16 cellular contexts compared by ENCODE assay signal in genomic region chr15:94749848-94750617, GRCh38.
DNase-seq lines count a peak whose midpoint lies in the region; ATAC-seq and TF ChIP-seq lines count a peak whose summit lies in the region.
"Had no signal": no experiment of that assay in that cellular context is flagged by ENCODE, and none has a peak within 500 bp of the region (broad histone marks: within the 10 kb centered on the region; RNA-seq: fewer than 3 reads in every experiment).

No MANE protein-coding gene starts in this region.

- no peaks in the 10 kb centered on the region for H3K9me3 ChIP-seq in heart right ventricle
- H3K9me3 ChIP-seq in left ventricle myocardium inferior (replicated peaks), result no peaks in the 10 kb centered on the region
- no peaks in the 10 kb centered on the region for H3K9me3 ChIP-seq in fibroblast of lung (ENCODE audit: control insufficient read depth, insufficient read depth, low read depth, low read length)
- H3K9me3 ChIP-seq in upper lobe of right lung, result no peaks in the 10 kb centered on the region

- H3K4me2 ChIP-seq in fibroblast of lung (ENCODE audit: extremely low read depth, insufficient read depth, low read length), result no peak overlapping the region

- ATAC-seq in heart right ventricle, result peak in 6 of 8 donors; percentile 67 to 92 (median 73)
- peak; percentile 96 for ATAC-seq in HG03159 (IDR thresholded peaks at IDR 0.05; ENCODE audit: unreplicated experiment)
- ATAC-seq in upper lobe of right lung, result peak; percentile 68
- no peak for ATAC-seq in activated CD4-positive, CD25-positive, alpha-beta regulatory T cell treated with anti-CD3 and anti-CD28 coated beads, Interleukin-2, amount 50 U/mL, for 24 hours
- ATAC-seq: naive thymus-derived CD8-positive, alpha-beta T cell; PC-3 had no signal

- H3K27ac ChIP-seq in heart right ventricle (peak overlapping the region in 1 of 10 donors; percentile 27), left ventricle myocardium inferior (replicated peaks) (no peak overlapping the region), fibroblast of lung (ENCODE audit: insufficient read depth, low read length) (no peak overlapping the region), upper lobe of right lung (no peak overlapping the region)

- intact Hi-C loops in heart right ventricle (cut with DNase I) (no loop called here), left ventricle myocardium inferior (cut with micrococcal nuclease) (no loop called here), upper lobe of right lung (cut with DNase I) (no loop called here)

- H3K36me3 ChIP-seq in heart right ventricle (no peaks in the 10 kb centered on the region), left ventricle myocardium inferior (no peaks in the 10 kb centered on the region), fibroblast of lung (ENCODE audit: control insufficient read depth, insufficient read depth, low read length) (no peaks in the 10 kb centered on the region), upper lobe of right lung (no peaks in the 10 kb centered on the region)

- H3K4me3 ChIP-seq in heart right ventricle (no peak overlapping the region), left ventricle myocardium inferior (no peak overlapping the region), fibroblast of lung (replicated peaks in 1 of 4; ENCODE audit: control extremely low read depth in 1 of 4, insufficient read depth in 1 of 4, low read depth in 3 of 4, low read length in 4 of 4) (no peak overlapping the region), upper lobe of right lung (no peak overlapping the region)

- no peak overlapping the region for H2AFZ ChIP-seq in fibroblast of lung (ENCODE audit: low read length)

- DNase-seq in heart right ventricle (no peak), left ventricle myocardium inferior (no peak), fibroblast of lung (ENCODE audit: low read depth in 2 of 2) (peak; percentile 27 to 77), upper lobe of right lung (no peak), LoVo (ENCODE audit: low spot score) (no peak)
- no peak for DNase-seq in activated CD4-positive, alpha-beta T cell treated with anti-CD3 and anti-CD28 coated beads for 48 hours
- DNase-seq: activated CD4-positive, alpha-beta memory T cell treated with anti-CD3 and anti-CD28 coated beads for 36 hours; activated effector memory CD4-positive, alpha-beta T cell treated with anti-CD3 and anti-CD28 coated beads, Interleukin-2, amount 50 U/mL, for 16 hours; Calu3; IMR-90; naive thymus-derived CD8-positive, alpha-beta T cell; NCI-H2081; PC-3; T-helper 2 cell had no signal

- 68 to 78% methylated on average over 5 of the region's 5 CpGs for WGBS in heart right ventricle, 2 donors

- no peaks in the 10 kb centered on the region for H4K20me1 ChIP-seq in fibroblast of lung (ENCODE audit: control insufficient read depth, extremely low read depth, insufficient read depth, low read length)

- no peaks in the 10 kb centered on the region for H3K27me3 ChIP-seq in heart right ventricle
- H3K27me3 ChIP-seq in left ventricle myocardium inferior (ENCODE audit: low read depth), result peaks cover 6% of the 10 kb centered on the region
- no peaks in the 10 kb centered on the region for H3K27me3 ChIP-seq in fibroblast of lung (ENCODE audit: control insufficient read depth, insufficient read depth, low read length)
- H3K27me3 ChIP-seq in upper lobe of right lung, result no peaks in the 10 kb centered on the region

- H3K4me1 ChIP-seq in heart right ventricle, result peaks cover 0 to 16% (median 0%) of the 10 kb centered on the region in 9 donors
- H3K4me1 ChIP-seq in left ventricle myocardium inferior, result no peaks in the 10 kb centered on the region
- H3K4me1 ChIP-seq in fibroblast of lung (ENCODE audit: control insufficient read depth, extremely low read depth, insufficient read depth, low read length), result no peaks in the 10 kb centered on the region
- H3K4me1 ChIP-seq in upper lobe of right lung, result no peaks in the 10 kb centered on the region

- no peak overlapping the region for H3K9ac ChIP-seq in fibroblast of lung (ENCODE audit: insufficient read depth, low read length)

- H3K79me2 ChIP-seq in fibroblast of lung (ENCODE audit: control insufficient read depth, insufficient read depth, low read length), result no peaks in the 10 kb centered on the region

- TF ChIP-seq CTCF in heart right ventricle (IDR thresholded peaks at IDR 0.05) (no peak), left ventricle myocardium inferior (IDR thresholded peaks at IDR 0.05; ENCODE audit: borderline replicate concordance) (no peak), fibroblast of lung (conservative IDR thresholded peaks at IDR 0.05 in 1 of 2, IDR thresholded peaks at IDR 0.05 in 1 of 2; ENCODE audit: low read depth in 1 of 2, low read length in 2 of 2) (no peak), upper lobe of right lung (IDR thresholded peaks at IDR 0.05) (no peak)

Comparison
In these comparisons a context has a peak if more than half of its experiments do, and no peak if none do; other contexts are left out.
1. ATAC-seq: peak in heart right ventricle (6 of 8), HG03159 (single experiment) and upper lobe of right lung (single experiment); none in activated CD4-positive, CD25-positive, alpha-beta regulatory T cell treated with anti-CD3 and anti-CD28 coated beads, Interleukin-2, amount 50 U/mL, for 24 hours (0 of 2).
2. DNase-seq: peak in fibroblast of lung (2 of 2); none in heart right ventricle (0 of 2), left ventricle myocardium inferior (single experiment), upper lobe of right lung (single experiment), LoVo (single experiment) and activated CD4-positive, alpha-beta T cell treated with anti-CD3 and anti-CD28 coated beads for 48 hours (single experiment).